Comparison of ENCODE assay signal across 15 cellular contexts in genomic region chr20:21103582-21104465, GRCh38. TPM values are rescaled to one million over a fixed set of nuclear protein-coding genes. Genes with fewer than 3 reads are reported as not detected.
A peak's percentile ranks its signal among the peaks of the same experiment; 100 is the strongest.
DNase-seq lines count a peak whose midpoint lies in the region; ATAC-seq and TF ChIP-seq lines count a peak whose summit lies in the region.
"Had no signal": no experiment of that assay in that cellular context is flagged by ENCODE, and none has a peak within 500 bp of the region (broad histone marks: within the 10 kb centered on the region; RNA-seq: fewer than 3 reads in every experiment).

No MANE protein-coding gene starts in this region.

- peaks cover 51% of the 10 kb centered on the region for H3K4me1 Mint-ChIP-seq in activated T-cell treated with anti-CD3 and anti-CD28 coated beads, Interleukin-2, amount 50 U/mL, for 24 hours (ENCODE audit: low read depth)
- H3K4me1 Mint-ChIP-seq in T-cell: peaks cover 40 to 56% (median 43%) of the 10 kb centered on the region in 3 donors
- peaks cover 7% of the 10 kb centered on the region for H3K4me1 Mint-ChIP-seq in glutamatergic neuron (ENCODE audit: low read depth, unreplicated experiment)

- POLR2A ChIA-PET in T-cell (lab: Charles Lee): no interaction called here

- ATAC-seq in T-cell (replicated peaks in 1 of 4) (no peak), GM21390 (IDR thresholded peaks at IDR 0.05; ENCODE audit: unreplicated experiment) (no peak), HG02610 (IDR thresholded peaks at IDR 0.05; ENCODE audit: unreplicated experiment) (no peak)
- no peak for ATAC-seq in stimulated activated naive CD8-positive, alpha-beta T cell treated with anti-CD3 and anti-CD28 coated beads, Interleukin-15, Interleukin-2, amounts not matched to agents 100 U/mL and 50 U/mL, for 24 hours

- CTCF ChIA-PET in T-cell (lab: Charles Lee): no interaction called here

- peaks cover 91% of the 10 kb centered on the region for H3K27me3 Mint-ChIP-seq in activated T-cell treated with anti-CD3 and anti-CD28 coated beads, Interleukin-2, amount 50 U/mL, for 24 hours
- peaks cover 66 to 81% of the 10 kb centered on the region in 2 donors for H3K27me3 Mint-ChIP-seq in T-cell
- peaks cover 43% of the 10 kb centered on the region for H3K27me3 Mint-ChIP-seq in glutamatergic neuron (ENCODE audit: unreplicated experiment)

- peak; percentile 33 for DNase-seq in activated T-cell treated with anti-CD3 and anti-CD28 coated beads, Interleukin-2, amount 50 U/mL, for 24 hours
- DNase-seq in activated T-cell treated with anti-CD3 and anti-CD28 coated beads for 4 hours (no peak), T-cell (no peak), glutamatergic neuron (no peak), kidney glomerular epithelial cell (lab: John Stamatoyannopoulos, UW) (no peak)
- peak; percentile 19 for DNase-seq in stimulated activated naive CD8-positive, alpha-beta T cell treated with anti-CD3 and anti-CD28 coated beads, Interleukin-15, Interleukin-2, amounts not matched to agents 100 U/mL and 50 U/mL, for 24 hours
- DNase-seq: activated CD4-positive, CD25-positive, alpha-beta regulatory T cell; EL; NCI-H2107; SJCRH30 had no signal

- no peaks in the 10 kb centered on the region for H3K36me3 Mint-ChIP-seq in activated T-cell treated with anti-CD3 and anti-CD28 coated beads, Interleukin-2, amount 50 U/mL, for 24 hours (ENCODE audit: low read depth)
- H3K36me3 Mint-ChIP-seq in T-cell (no peaks in the 10 kb centered on the region), glutamatergic neuron (ENCODE audit: unreplicated experiment) (no peaks in the 10 kb centered on the region)
- H3K36me3 Mint-ChIP-seq: mesothelial cell of epicardium had no signal

- no peaks in the 10 kb centered on the region for H3K9me3 Mint-ChIP-seq in activated T-cell treated with anti-CD3 and anti-CD28 coated beads, Interleukin-2, amount 50 U/mL, for 24 hours
- H3K9me3 Mint-ChIP-seq in T-cell (no peaks in the 10 kb centered on the region), glutamatergic neuron (ENCODE audit: unreplicated experiment) (peaks cover 8% of the 10 kb centered on the region)
- H3K9me3 Mint-ChIP-seq: mesothelial cell of epicardium had no signal

- TF ChIP-seq CTCF in glutamatergic neuron (IDR thresholded peaks at IDR 0.05; ENCODE audit: partially characterized antibody, unreplicated experiment): no peak

- peak overlapping the region; percentile 10 for H3K27ac Mint-ChIP-seq in activated T-cell treated with anti-CD3 and anti-CD28 coated beads, Interleukin-2, amount 50 U/mL, for 24 hours
- peak overlapping the region in 1 of 2 donors; percentile 43 for H3K27ac Mint-ChIP-seq in T-cell
- H3K27ac Mint-ChIP-seq in glutamatergic neuron (ENCODE audit: unreplicated experiment): no peak overlapping the region
- H3K27ac Mint-ChIP-seq: mesothelial cell of epicardium, progenitor cell of endocrine pancreas had no signal

- H3K4me3 Mint-ChIP-seq in activated T-cell treated with anti-CD3 and anti-CD28 coated beads, Interleukin-2, amount 50 U/mL, for 24 hours: peak overlapping the region; percentile 67
- H3K4me3 Mint-ChIP-seq in T-cell: peak overlapping the region; percentile 41 to 93 (median 65)
- H3K4me3 Mint-ChIP-seq in glutamatergic neuron (ENCODE audit: unreplicated experiment): peak overlapping the region; percentile 2

RNA-seq across cellular contexts. Expression of gene LINC00237, which starts 2.3 kb away (rescaled TPM):
- not detected for total RNA-seq in T-cell
- total RNA-seq in glutamatergic neuron (ENCODE audit: unreplicated experiment): not detected
- total RNA-seq: mesothelial cell of epicardium, progenitor cell of endocrine pancreas, SJCRH30, ureter had no signal

RNA-seq across cellular contexts. Expression of gene KIZ, which starts 22.1 kb away (rescaled TPM):
- total RNA-seq in T-cell: 10 to 100 TPM; 30.1 to 44.0 (median 41.2) TPM
- 17.7 TPM for total RNA-seq in glutamatergic neuron (ENCODE audit: unreplicated experiment)

Comparison
In these comparisons a context has a peak if more than half of its experiments do, and no peak if none do; other contexts are left out.
1. DNase-seq: peak in activated T-cell treated with anti-CD3 and anti-CD28 coated beads, Interleukin-2, amount 50 U/mL, for 24 hours (single experiment) and stimulated activated naive CD8-positive, alpha-beta T cell treated with anti-CD3 and anti-CD28 coated beads, Interleukin-15, Interleukin-2, amounts not matched to agents 100 U/mL and 50 U/mL, for 24 hours (single experiment); none in activated T-cell treated with anti-CD3 and anti-CD28 coated beads for 4 hours (single experiment), T-cell (0 of 34), glutamatergic neuron (single experiment) and kidney glomerular epithelial cell (single experiment).
2. H3K4me3 Mint-ChIP-seq: peak in every context shown above with its lines; median percentile 67 in activated T-cell treated with anti-CD3 and anti-CD28 coated beads, Interleukin-2, amount 50 U/mL, for 24 hours; 65 in T-cell; 2 in glutamatergic neuron.